In the genomic region with DNA sequence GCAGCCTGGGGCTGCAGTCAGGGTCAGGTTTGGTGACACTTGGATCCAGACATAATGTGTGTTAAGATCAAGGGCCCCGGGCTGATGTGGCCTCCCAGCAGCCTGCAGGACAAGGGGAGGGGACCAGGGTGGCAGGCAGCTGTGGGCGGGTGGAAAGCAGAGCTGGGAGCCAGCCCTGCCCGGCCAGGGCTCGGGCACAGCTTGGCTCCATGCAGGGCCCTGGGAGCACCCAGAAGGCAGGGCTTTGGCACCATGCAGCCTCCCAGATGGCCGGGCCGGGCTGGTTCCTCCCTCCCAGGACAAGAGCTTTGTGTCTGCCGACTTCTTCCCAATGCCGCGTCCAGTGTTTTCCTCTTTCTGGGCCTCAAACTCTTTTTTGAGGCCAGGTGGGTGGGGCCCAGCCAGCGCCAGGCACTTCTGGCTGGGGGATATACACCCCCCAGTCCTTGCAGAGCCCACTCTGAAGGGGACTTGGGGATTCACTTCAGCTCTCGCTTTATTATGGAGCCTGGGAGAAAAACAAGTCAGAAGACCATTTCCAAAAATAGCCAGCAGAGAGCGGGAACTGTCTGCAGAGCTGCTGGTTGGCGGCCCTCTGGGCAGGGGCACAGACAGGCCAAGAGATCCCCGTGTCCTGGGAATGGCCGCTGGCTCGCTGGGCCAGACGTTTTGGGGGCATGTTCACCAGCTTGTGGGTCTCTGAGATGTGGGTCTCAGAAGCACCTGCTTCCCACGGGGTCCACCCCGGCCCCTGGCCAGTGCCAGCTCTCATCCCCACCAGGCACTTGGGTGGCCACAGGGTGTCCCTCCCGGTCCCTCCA, we compare ENCODE assay signal across 14 cellular contexts.
A peak's percentile ranks its signal among the peaks of the same experiment; 100 is the strongest.
DNase-seq lines count a peak whose midpoint lies in the region; FAIRE-seq and TF ChIP-seq lines count a peak whose summit lies in the region.
"Had no signal": no experiment of that assay in that cellular context is flagged by ENCODE, and none has a peak within 500 bp of the region (broad histone marks: within the 10 kb centered on the region; RNA-seq: fewer than 3 reads in every experiment).

No MANE protein-coding gene starts in this region.

- no peak overlapping the region for H3K9ac ChIP-seq in H1 (replicated peaks in 1 of 4; ENCODE audit: extremely low read depth in 1 of 4, low read depth in 3 of 4, low read length in 3 of 4)
- H3K9ac ChIP-seq in stomach smooth muscle (ENCODE audit: low read length in 2 of 2), result peak overlapping the region; percentile 47 to 65

- no peak overlapping the region for H3K4me3 Mint-ChIP-seq in HFFc6
- H3K4me3 Mint-ChIP-seq: activated naive CD8-positive, alpha-beta T cell treated with anti-CD3 and anti-CD28 coated beads, Interleukin-2, amount 50 U/mL, for 24 hours; CD4-positive, CD25-positive, alpha-beta regulatory T cell had no signal

- no peak overlapping the region for H2AFZ ChIP-seq in H1 (ENCODE audit: low read length)

- no peak overlapping the region for H3K4me2 ChIP-seq in H1 (ENCODE audit: insufficient read depth in 1 of 2, low read depth in 2 of 2, low read length in 2 of 2)

- H2AK5ac ChIP-seq in H1 (ENCODE audit: low read depth, low read length), result no peak overlapping the region

- H3K36me3 Mint-ChIP-seq in HFFc6 (ENCODE audit: low read depth), result no peaks in the 10 kb centered on the region
- H3K36me3 Mint-ChIP-seq: CD4-positive, CD25-positive, alpha-beta regulatory T cell had no signal

- no peak overlapping the region for H4K5ac ChIP-seq in H1 (ENCODE audit: insufficient read length, low read depth, low read length)

- TF ChIP-seq CTCF in HFFc6 (IDR thresholded peaks at IDR 0.05), result peak; percentile 22; the same call in 1 of the 2 replicates
- peak in 1 of 3 experiments; percentile 10; a peak in 1 of 4 replicates for TF ChIP-seq CTCF in H1 (IDR thresholded peaks at IDR 0.05; ENCODE audit: control extremely low read depth in 1 of 3, insufficient read depth in 1 of 3, low read depth in 1 of 3, low read length in 3 of 3)
- TF ChIP-seq CTCF in GM10266 (IDR thresholded peaks at IDR 0.05; ENCODE audit: control insufficient read depth, insufficient read depth, low read depth, missing control alignments), result no peak

- peaks cover 14% of the 10 kb centered on the region for H3K4me1 Mint-ChIP-seq in HFFc6 (ENCODE audit: low read depth)
- H3K4me1 Mint-ChIP-seq: CD4-positive, CD25-positive, alpha-beta regulatory T cell had no signal

- H3K14ac ChIP-seq in H1 (ENCODE audit: insufficient read length), result no peak overlapping the region

- no peak overlapping the region for H4K8ac ChIP-seq in H1 (ENCODE audit: extremely low read depth, insufficient read depth, low read length)

- no peaks in the 10 kb centered on the region for H3K79me1 ChIP-seq in H1 (ENCODE audit: low read depth, low read length)

- no peaks in the 10 kb centered on the region for H3K36me3 ChIP-seq in H1 (ENCODE audit: control insufficient read depth in 2 of 4, insufficient read depth in 4 of 4, low read length in 3 of 4)
- no peaks in the 10 kb centered on the region for H3K36me3 ChIP-seq in stomach smooth muscle (ENCODE audit: control insufficient read depth in 2 of 2, insufficient read depth in 2 of 2, low read length in 2 of 2)
- H3K36me3 ChIP-seq: neutrophil had no signal

- H3K4me1 ChIP-seq in H1 (replicated peaks in 1 of 4; ENCODE audit: control insufficient read depth in 3 of 4, insufficient read depth in 4 of 4, low read length in 3 of 4) (peaks cover 0 to 21% (median 13%) of the 10 kb centered on the region in 4 experiments; a peak in 6 of 7 replicates), stomach smooth muscle (ENCODE audit: control insufficient read depth, insufficient read depth, low read length) (peaks cover 54% of the 10 kb centered on the region)

- no peak overlapping the region for H2BK120ac ChIP-seq in H1 (replicated peaks; ENCODE audit: low read depth, low read length)

- no peaks in the 10 kb centered on the region for H3K9me3 Mint-ChIP-seq in HFFc6
- H3K9me3 Mint-ChIP-seq: activated naive CD8-positive, alpha-beta T cell treated with anti-CD3 and anti-CD28 coated beads, Interleukin-2, amount 50 U/mL, for 24 hours; CD4-positive, CD25-positive, alpha-beta regulatory T cell had no signal

- no peak overlapping the region for H2BK20ac ChIP-seq in H1 (ENCODE audit: low read length)

- H3K4me3 ChIP-seq in H1 (ENCODE audit: extremely low read depth in 1 of 4, insufficient read depth in 2 of 4, low read depth in 3 of 4, low read length in 4 of 4) (no peak overlapping the region), stomach smooth muscle (ENCODE audit: low read length in 2 of 2) (peak overlapping the region in 1 of 2 donors; percentile 3)

- peaks cover 3% of the 10 kb centered on the region; the same call in 1 of the 2 replicates for H3K23me2 ChIP-seq in H1 (ENCODE audit: low read depth, low read length)

- no peak overlapping the region for H3K4ac ChIP-seq in H1 (replicated peaks; ENCODE audit: insufficient read length, low read depth, low read length)

- H3K79me2 ChIP-seq in H1 (ENCODE audit: control insufficient read depth in 1 of 2, insufficient read depth in 2 of 2, low read length in 2 of 2), result no peaks in the 10 kb centered on the region

- TF ChIP-seq POLR2A in H1 (IDR thresholded peaks at IDR 0.05; ENCODE audit: control extremely low read depth in 1 of 2, low read depth in 2 of 2, low read length in 2 of 2), result no peak

- H3K27me3 ChIP-seq in H1 (replicated peaks in 1 of 4; ENCODE audit: control insufficient read depth in 3 of 4, extremely low read depth in 1 of 4, insufficient read depth in 3 of 4, low read length in 3 of 4) (no peaks in the 10 kb centered on the region), layer of hippocampus (ENCODE audit: control insufficient read depth, insufficient read depth, low read length) (peaks cover 3% of the 10 kb centered on the region), stomach smooth muscle (ENCODE audit: control insufficient read depth in 1 of 2, insufficient read depth in 2 of 2, low read length in 2 of 2) (no peaks in the 10 kb centered on the region)

- H2BK12ac ChIP-seq in H1 (ENCODE audit: low read depth, low read length), result no peak overlapping the region; the same call in 1 of the 2 replicates

- H2BK5ac ChIP-seq in H1 (ENCODE audit: low read depth, low read length), result no peak overlapping the region

- H3K18ac ChIP-seq in H1 (ENCODE audit: extremely low read depth, low read length), result no peak overlapping the region; the same call in 1 of the 2 replicates

- no peak for TF ChIP-seq EP300 in H1 (IDR thresholded peaks at IDR 0.05; ENCODE audit: borderline replicate concordance in 1 of 2, low read depth in 2 of 2, low read length in 2 of 2)

- CTCF ChIA-PET in H1 (lab: Charles Lee; ENCODE audit: partially characterized antibody), result interaction anchor here (0.8 to 2.8 kb wide), 14 partner anchors 11 to 188 kb away, joined by 3 to 14 read pairs (median 4); no protein-coding TSS in a partner anchor

- H3K9me3 ChIP-seq in H1 (ENCODE audit: insufficient read depth in 2 of 2, low read depth in 1 of 2, low read length in 1 of 2) (no peaks in the 10 kb centered on the region), stomach smooth muscle (ENCODE audit: control insufficient read depth in 2 of 2, low read length in 2 of 2) (no peaks in the 10 kb centered on the region)
- H3K9me3 ChIP-seq: neutrophil had no signal

- H4K91ac ChIP-seq in H1 (replicated peaks; ENCODE audit: insufficient read length, low read length), result no peak overlapping the region

- POLR2A ChIA-PET in H1 (lab: Charles Lee; ENCODE audit: partially characterized antibody), result interaction anchor here (0.5 to 2.0 kb wide), 2 partner anchors 11 to 71 kb away, joined by 3 to 9 read pairs; no protein-coding TSS in a partner anchor

- no peak overlapping the region for H3K23ac ChIP-seq in H1 (ENCODE audit: insufficient read length)

- peaks cover 13% of the 10 kb centered on the region; the same call in 1 of the 2 replicates for H3K27me3 Mint-ChIP-seq in HFFc6 (ENCODE audit: insufficient read depth)
- H3K27me3 Mint-ChIP-seq: CD4-positive, CD25-positive, alpha-beta regulatory T cell had no signal

- DNase-seq in HFFc6, result no peak
- no peak for DNase-seq in H1 (ENCODE audit: low read depth in 1 of 2, low spot score in 2 of 2)
- no peak for DNase-seq in cortex of kidney (lab: John Stamatoyannopoulos, UW)
- DNase-seq in SW 1271 (lab: John Stamatoyannopoulos, UW), result no peak
- no peak for DNase-seq in GM10266 (ENCODE audit: extremely low spot score)
- no peak for DNase-seq in activated naive CD4-positive, alpha-beta T cell treated with anti-CD3 and anti-CD28 coated beads, Interleukin-2, amount 50 U/mL, for 16 hours
- DNase-seq: activated naive CD8-positive, alpha-beta T cell treated with anti-CD3 and anti-CD28 coated beads, Interleukin-2, amount 50 U/mL, for 24 hours; CD4-positive, CD25-positive, alpha-beta regulatory T cell; HCEC 1CT; KG1; kidney had no signal

- H3K27ac ChIP-seq in H1 (ENCODE audit: low read depth, low read length) (no peak overlapping the region), layer of hippocampus (ENCODE audit: low read depth, low read length) (peak overlapping the region; percentile 88), stomach smooth muscle (ENCODE audit: low read length) (peak overlapping the region; percentile 98)
- H3K27ac ChIP-seq: neutrophil had no signal

- H3K27ac Mint-ChIP-seq in HFFc6, result no peak overlapping the region
- H3K27ac Mint-ChIP-seq: activated naive CD8-positive, alpha-beta T cell treated with anti-CD3 and anti-CD28 coated beads, Interleukin-2, amount 50 U/mL, for 24 hours; CD4-positive, CD25-positive, alpha-beta regulatory T cell had no signal

- WGBS in H1 (ENCODE audit: extremely low coverage in 1 of 2, insufficient coverage in 1 of 2, insufficient read length in 1 of 2, insufficient replicate concordance in 2 of 2, low coverage in 1 of 2, low lambda C conversion rate in 2 of 2, missing lambda C conversion rate in 1 of 2), 2 experiments, result 85% methylated on average over 18 of the region's 20 CpGs; no CpG with 5 or more reads in 1 of the 2 experiments

- no peak for FAIRE-seq in H1 (lab: Jason Lieb, UNC)
- FAIRE-seq: kidney had no signal

- no peak overlapping the region for H3K56ac ChIP-seq in H1 (replicated peaks; ENCODE audit: insufficient read length, low read depth, low read length)

- H2BK15ac ChIP-seq in H1 (ENCODE audit: low read length), result no peak overlapping the region

- TF ChIP-seq RAD21 in H1 (IDR thresholded peaks at IDR 0.05 in 1 of 2, conservative IDR thresholded peaks at IDR 0.05 in 1 of 2; ENCODE audit: low read depth in 2 of 2, low read length in 2 of 2), result peak; percentile 22 to 30; a peak in 2 of 4 replicates

- no peaks in the 10 kb centered on the region for H4K20me1 ChIP-seq in H1 (replicated peaks in 1 of 2; ENCODE audit: control insufficient read depth in 1 of 2, insufficient read depth in 2 of 2, low read length in 2 of 2)

TF ChIP-seq in H1, 55 proteins besides CTCF, POLR2A, EP300 and RAD21 (continues in another document):
- TF ChIP-seq SIRT6 (IDR thresholded peaks at IDR 0.05; ENCODE audit: low read length), result no peak
- TF ChIP-seq SRF (IDR thresholded peaks at IDR 0.05; ENCODE audit: low read depth, low read length), result no peak
- no peak for TF ChIP-seq KDM1A (IDR thresholded peaks at IDR 0.05; ENCODE audit: borderline replicate concordance, low read length)
- TF ChIP-seq CEBPB (IDR thresholded peaks at IDR 0.05; ENCODE audit: low read depth, low read length), result no peak
- TF ChIP-seq TAF1 (IDR thresholded peaks at IDR 0.05; ENCODE audit: low read depth, low read length), result no peak

Comparison
In these comparisons a context has a peak if more than half of its experiments do, and no peak if none do; other contexts are left out.
1. H3K9ac ChIP-seq: peak in stomach smooth muscle (2 of 2); none in H1 (0 of 4).